Comparison of ENCODE assay signal across 8 cellular contexts in the genomic region with DNA sequence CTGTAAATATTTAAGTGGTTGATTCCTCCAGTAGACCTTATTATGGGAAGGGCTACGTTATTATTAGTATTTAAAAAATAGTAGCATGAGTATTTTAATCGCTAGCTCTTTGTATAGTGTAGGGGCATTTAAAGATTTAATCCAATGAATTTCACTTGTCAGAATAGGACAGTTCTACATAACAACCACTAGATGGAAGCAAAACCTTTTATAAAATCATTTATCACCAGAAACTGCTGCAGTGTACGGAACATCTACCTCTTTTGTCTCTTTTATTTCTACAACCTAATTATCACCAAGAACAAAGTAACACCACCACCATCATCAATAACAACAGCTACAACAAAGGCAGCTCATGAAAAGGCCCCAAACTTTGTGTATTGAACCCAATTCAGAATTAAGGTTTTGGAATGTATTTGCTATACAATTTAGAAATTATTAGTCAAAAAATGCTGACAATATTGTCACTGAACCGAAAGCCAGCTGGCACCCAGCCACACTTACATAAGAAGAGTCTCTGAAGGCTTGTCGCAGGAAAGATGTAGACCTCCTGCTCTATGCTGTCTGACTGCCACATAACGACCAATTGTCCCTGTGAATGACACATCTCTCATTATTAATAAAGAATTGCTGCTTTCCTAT.
DNase-seq lines count a peak whose midpoint lies in the region; ATAC-seq, FAIRE-seq and TF ChIP-seq lines count a peak whose summit lies in the region.

No MANE protein-coding gene starts in this region.

- H3K4me3 Mint-ChIP-seq in GM23338 (no peak overlapping the region), type B pancreatic cell (peak overlapping the region; percentile 32)

- H3K79me2 ChIP-seq in GM23338 (replicated peaks; ENCODE audit: insufficient read depth) = no peaks in the 10 kb centered on the region

- H3K27me3 Mint-ChIP-seq in GM23338 (ENCODE audit: insufficient read depth, low read depth, poor library complexity) (no peaks in the 10 kb centered on the region), type B pancreatic cell (peaks cover 3% of the 10 kb centered on the region)

- no peaks in the 10 kb centered on the region for H3K36me3 ChIP-seq in GM23338 (ENCODE audit: insufficient read depth)
- H3K36me3 ChIP-seq in MG63 = no peaks in the 10 kb centered on the region

- H3K27ac Mint-ChIP-seq in GM23338 = no peak overlapping the region
- no peak overlapping the region for H3K27ac Mint-ChIP-seq in type B pancreatic cell

- H3K4me2 ChIP-seq in GM23338 = no peak overlapping the region

- H3K27ac ChIP-seq in GM23338 (ENCODE audit: low read depth) = no peak overlapping the region

- no peak overlapping the region for H2AFZ ChIP-seq in GM23338

- FAIRE-seq in H54 (lab: Jason Lieb, UNC) = no peak

- no peaks in the 10 kb centered on the region for H3K9me3 ChIP-seq in MG63

- H3K9me2 ChIP-seq in GM23338 (ENCODE audit: insufficient read depth) = no peaks in the 10 kb centered on the region

- no peaks in the 10 kb centered on the region for H3F3A ChIP-seq in GM23338 (replicated peaks; ENCODE audit: low read depth)

- TF ChIP-seq CTCF in GM23338 (conservative IDR thresholded peaks at IDR 0.05; ENCODE audit: low read depth in 2 of 2) (peak; percentile 34 to 50), type B pancreatic cell (conservative IDR thresholded peaks at IDR 0.05) (peak; percentile 87)

- no peak overlapping the region for H3K4me3 ChIP-seq in GM23338
- H3K4me3 ChIP-seq in MG63 = no peak overlapping the region

- no peaks in the 10 kb centered on the region for H3K36me3 Mint-ChIP-seq in GM23338 (ENCODE audit: low read depth)
- no peaks in the 10 kb centered on the region for H3K36me3 Mint-ChIP-seq in type B pancreatic cell

- no peak for TF ChIP-seq POLR2A in H54 (IDR thresholded peaks at IDR 0.05; ENCODE audit: low read depth, low read length)

- no peak; the same call in 1 of the 3 replicates for ATAC-seq in GM23338

- H3K9me3 Mint-ChIP-seq in GM23338 = no peaks in the 10 kb centered on the region
- H3K9me3 Mint-ChIP-seq in type B pancreatic cell = no peaks in the 10 kb centered on the region

- peak; percentile 72 for DNase-seq in DMS53 (lab: John Stamatoyannopoulos, UW)
- DNase-seq in GM23338 (ENCODE audit: low spot score) = peak; percentile 39
- peak; percentile 88 for DNase-seq in NCI-H2107 treated with DMSO at 0.1 percent for 48 hours (lab: John Stamatoyannopoulos, UW; ENCODE audit: unreplicated experiment)
- DNase-seq in amniotic stem cell (lab: John Stamatoyannopoulos, UW) = peak; percentile 10
- peak; percentile 23 for DNase-seq in iPS-NIHi11 (ENCODE audit: low spot score)
- DNase-seq in type B pancreatic cell (ENCODE audit: extremely low spot score, unreplicated experiment) = no peak
- DNase-seq in H54 (ENCODE audit: insufficient read length, low spot score) = no peak
- no peak for DNase-seq in MG63

- H3K4me1 ChIP-seq in GM23338 (ENCODE audit: insufficient read depth) = peaks cover 3% of the 10 kb centered on the region; the same call in 1 of the 2 replicates

- H3K4me1 Mint-ChIP-seq in GM23338 (peaks cover 16% of the 10 kb centered on the region; the same call in 2 of the 3 replicates), type B pancreatic cell (ENCODE audit: unreplicated experiment) (peaks cover 27% of the 10 kb centered on the region)

- H3K27me3 ChIP-seq in GM23338 (ENCODE audit: insufficient read depth) (no peaks in the 10 kb centered on the region), MG63 (peaks cover 2% of the 10 kb centered on the region; the same call in 1 of the 2 replicates)

- H4K20me1 ChIP-seq in GM23338 (replicated peaks; ENCODE audit: insufficient read depth) = no peaks in the 10 kb centered on the region

TF ChIP-seq in GM23338, 12 proteins besides CTCF, POLR2A, EP300 and RAD21:
- TF ChIP-seq, protein P1, sequence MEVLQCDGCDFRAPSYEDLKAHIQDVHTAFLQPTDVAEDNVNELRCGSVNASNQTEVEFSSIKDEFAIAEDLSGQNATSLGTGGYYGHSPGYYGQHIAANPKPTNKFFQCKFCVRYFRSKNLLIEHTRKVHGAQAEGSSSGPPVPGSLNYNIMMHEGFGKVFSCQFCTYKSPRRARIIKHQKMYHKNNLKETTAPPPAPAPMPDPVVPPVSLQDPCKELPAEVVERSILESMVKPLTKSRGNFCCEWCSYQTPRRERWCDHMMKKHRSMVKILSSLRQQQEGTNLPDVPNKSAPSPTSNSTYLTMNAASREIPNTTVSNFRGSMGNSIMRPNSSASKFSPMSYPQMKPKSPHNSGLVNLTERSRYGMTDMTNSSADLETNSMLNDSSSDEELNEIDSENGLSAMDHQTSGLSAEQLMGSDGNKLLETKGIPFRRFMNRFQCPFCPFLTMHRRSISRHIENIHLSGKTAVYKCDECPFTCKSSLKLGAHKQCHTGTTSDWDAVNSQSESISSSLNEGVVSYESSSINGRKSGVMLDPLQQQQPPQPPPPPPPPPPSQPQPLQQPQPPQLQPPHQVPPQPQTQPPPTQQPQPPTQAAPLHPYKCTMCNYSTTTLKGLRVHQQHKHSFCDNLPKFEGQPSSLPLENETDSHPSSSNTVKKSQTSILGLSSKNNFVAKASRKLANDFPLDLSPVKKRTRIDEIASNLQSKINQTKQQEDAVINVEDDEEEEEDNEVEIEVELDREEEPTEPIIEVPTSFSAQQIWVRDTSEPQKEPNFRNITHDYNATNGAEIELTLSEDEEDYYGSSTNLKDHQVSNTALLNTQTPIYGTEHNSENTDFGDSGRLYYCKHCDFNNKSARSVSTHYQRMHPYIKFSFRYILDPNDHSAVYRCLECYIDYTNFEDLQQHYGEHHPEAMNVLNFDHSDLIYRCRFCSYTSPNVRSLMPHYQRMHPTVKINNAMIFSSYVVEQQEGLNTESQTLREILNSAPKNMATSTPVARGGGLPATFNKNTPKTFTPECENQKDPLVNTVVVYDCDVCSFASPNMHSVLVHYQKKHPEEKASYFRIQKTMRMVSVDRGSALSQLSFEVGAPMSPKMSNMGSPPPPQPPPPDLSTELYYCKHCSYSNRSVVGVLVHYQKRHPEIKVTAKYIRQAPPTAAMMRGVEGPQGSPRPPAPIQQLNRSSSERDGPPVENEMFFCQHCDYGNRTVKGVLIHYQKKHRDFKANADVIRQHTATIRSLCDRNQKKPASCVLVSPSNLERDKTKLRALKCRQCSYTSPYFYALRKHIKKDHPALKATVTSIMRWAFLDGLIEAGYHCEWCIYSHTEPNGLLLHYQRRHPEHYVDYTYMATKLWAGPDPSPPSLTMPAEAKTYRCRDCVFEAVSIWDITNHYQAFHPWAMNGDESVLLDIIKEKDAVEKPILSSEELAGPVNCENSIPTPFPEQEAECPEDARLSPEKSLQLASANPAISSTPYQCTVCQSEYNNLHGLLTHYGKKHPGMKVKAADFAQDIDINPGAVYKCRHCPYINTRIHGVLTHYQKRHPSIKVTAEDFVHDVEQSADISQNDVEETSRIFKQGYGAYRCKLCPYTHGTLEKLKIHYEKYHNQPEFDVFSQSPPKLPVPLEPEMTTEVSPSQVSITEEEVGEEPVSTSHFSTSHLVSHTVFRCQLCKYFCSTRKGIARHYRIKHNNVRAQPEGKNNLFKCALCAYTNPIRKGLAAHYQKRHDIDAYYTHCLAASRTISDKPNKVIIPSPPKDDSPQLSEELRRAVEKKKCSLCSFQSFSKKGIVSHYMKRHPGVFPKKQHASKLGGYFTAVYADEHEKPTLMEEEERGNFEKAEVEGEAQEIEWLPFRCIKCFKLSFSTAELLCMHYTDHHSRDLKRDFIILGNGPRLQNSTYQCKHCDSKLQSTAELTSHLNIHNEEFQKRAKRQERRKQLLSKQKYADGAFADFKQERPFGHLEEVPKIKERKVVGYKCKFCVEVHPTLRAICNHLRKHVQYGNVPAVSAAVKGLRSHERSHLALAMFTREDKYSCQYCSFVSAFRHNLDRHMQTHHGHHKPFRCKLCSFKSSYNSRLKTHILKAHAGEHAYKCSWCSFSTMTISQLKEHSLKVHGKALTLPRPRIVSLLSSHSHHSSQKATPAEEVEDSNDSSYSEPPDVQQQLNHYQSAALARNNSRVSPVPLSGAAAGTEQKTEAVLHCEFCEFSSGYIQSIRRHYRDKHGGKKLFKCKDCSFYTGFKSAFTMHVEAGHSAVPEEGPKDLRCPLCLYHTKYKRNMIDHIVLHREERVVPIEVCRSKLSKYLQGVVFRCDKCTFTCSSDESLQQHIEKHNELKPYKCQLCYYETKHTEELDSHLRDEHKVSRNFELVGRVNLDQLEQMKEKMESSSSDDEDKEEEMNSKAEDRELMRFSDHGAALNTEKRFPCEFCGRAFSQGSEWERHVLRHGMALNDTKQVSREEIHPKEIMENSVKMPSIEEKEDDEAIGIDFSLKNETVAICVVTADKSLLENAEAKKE (CRISPR knock-in tag; IDR thresholded peaks at IDR 0.05) = no peak
- no peak for TF ChIP-seq EZH2phosphoT487 (IDR thresholded peaks at IDR 0.05; ENCODE audit: unreplicated experiment)

Comparison
In these comparisons a context has a peak if more than half of its experiments do, and no peak if none do; other contexts are left out.
1. DNase-seq: peak in DMS53 (single experiment), GM23338 (single experiment), NCI-H2107 treated with DMSO at 0.1 percent for 48 hours (single experiment), amniotic stem cell (single experiment) and iPS-NIHi11 (single experiment); none in type B pancreatic cell (single experiment), H54 (single experiment) and MG63 (single experiment).